9 cellular contexts compared by ENCODE assay signal in the genomic region with DNA sequence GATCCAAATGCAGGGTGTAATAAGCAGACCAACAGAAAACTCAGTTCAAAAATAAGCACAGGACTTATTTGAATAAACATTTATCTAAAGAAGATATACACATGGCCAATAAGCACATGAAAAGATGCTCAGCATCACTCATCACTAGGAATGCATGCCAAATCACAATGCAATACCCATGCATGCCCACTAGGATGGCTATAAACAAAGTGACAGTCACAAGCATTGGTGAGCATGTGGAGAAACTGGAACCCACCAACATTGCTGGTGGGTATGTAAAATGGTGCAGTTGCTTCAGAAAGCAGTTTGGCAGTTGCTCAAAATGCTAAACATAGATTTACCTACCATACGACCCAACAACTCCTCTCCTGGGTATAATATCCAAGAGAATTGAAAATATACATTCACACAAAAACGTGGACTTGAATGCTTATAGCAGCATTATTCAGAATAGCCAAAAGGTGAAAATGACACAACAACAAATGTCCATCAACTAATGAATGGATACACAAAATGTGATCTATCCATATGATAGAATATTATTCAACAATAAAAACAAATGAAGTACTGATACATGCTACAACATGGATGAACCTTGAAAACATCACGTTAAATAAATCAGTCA. TPM values are rescaled to one million over a fixed set of nuclear protein-coding genes. Genes with fewer than 3 reads are reported as not detected.
A peak's percentile ranks its signal among the peaks of the same experiment; 100 is the strongest.
DNase-seq lines count a peak whose midpoint lies in the region; ATAC-seq, FAIRE-seq and TF ChIP-seq lines count a peak whose summit lies in the region.
"Had no signal": no experiment of that assay in that cellular context is flagged by ENCODE, and none has a peak within 500 bp of the region (broad histone marks: within the 10 kb centered on the region; RNA-seq: fewer than 3 reads in every experiment).

No MANE protein-coding gene starts in this region.

- H3K36me3 Mint-ChIP-seq in astrocyte (ENCODE audit: low read depth, unreplicated experiment): no peaks in the 10 kb centered on the region

- H3K79me2 ChIP-seq in astrocyte (ENCODE audit: insufficient read depth, low read length): peaks cover 80% of the 10 kb centered on the region

- intact Hi-C loops in vagina (cut with DNase I): no loop called here

- H3K4me1 ChIP-seq in astrocyte (ENCODE audit: insufficient read depth, low read length) (no peaks in the 10 kb centered on the region), vagina (peaks cover under 1% of the 10 kb centered on the region)

- H3K9me3 Mint-ChIP-seq in astrocyte (ENCODE audit: unreplicated experiment): no peaks in the 10 kb centered on the region

- H3K4me1 Mint-ChIP-seq in astrocyte (ENCODE audit: low read depth, unreplicated experiment): peaks cover 6% of the 10 kb centered on the region

- no peak overlapping the region for H3K9ac ChIP-seq in astrocyte (ENCODE audit: low read length)

- no peaks in the 10 kb centered on the region for H3K36me3 ChIP-seq in astrocyte (ENCODE audit: insufficient read depth, low read length)
- H3K36me3 ChIP-seq in vagina: no peaks in the 10 kb centered on the region

- no peak overlapping the region for H2AFZ ChIP-seq in astrocyte (ENCODE audit: low read depth, low read length)

- no peaks in the 10 kb centered on the region for H3K27me3 ChIP-seq in astrocyte (ENCODE audit: insufficient read depth, low read length)
- H3K27me3 ChIP-seq in vagina: no peaks in the 10 kb centered on the region

- peaks cover 87% of the 10 kb centered on the region for H4K20me1 ChIP-seq in astrocyte (ENCODE audit: insufficient read depth, low read length)

- TF ChIP-seq CTCF in HFF-Myc (IDR thresholded peaks at IDR 0.05; ENCODE audit: low read depth, low read length, missing control alignments): peak; percentile 37
- peak; percentile 45 for TF ChIP-seq CTCF in astrocyte (IDR thresholded peaks at IDR 0.05; ENCODE audit: insufficient read depth, low read depth, low read length)
- no peak for TF ChIP-seq CTCF in vagina (IDR thresholded peaks at IDR 0.05)

- H3K4me3 ChIP-seq in HFF-Myc (replicated peaks; ENCODE audit: low read depth, low read length) (no peak overlapping the region), astrocyte (ENCODE audit: insufficient read depth, low read depth, low read length) (no peak overlapping the region), vagina (no peak overlapping the region)

- DNase-seq in CD1c-positive myeloid dendritic cell (ENCODE audit: extremely low spot score) (peak; percentile 15), HFF-Myc (ENCODE audit: extremely low read depth, low read depth) (peak; percentile 36), astrocyte (ENCODE audit: low read depth) (no peak), myocyte (ENCODE audit: low read depth) (peak; percentile 30), vagina (ENCODE audit: extremely low spot score in 2 of 2) (no peak)

- H3K27me3 Mint-ChIP-seq in astrocyte (ENCODE audit: low read depth, unreplicated experiment): no peaks in the 10 kb centered on the region

- no peak overlapping the region for H3K27ac Mint-ChIP-seq in astrocyte (ENCODE audit: unreplicated experiment)

- no peak overlapping the region for H3K4me2 ChIP-seq in astrocyte (ENCODE audit: low read length)

- H3K27ac ChIP-seq in astrocyte (ENCODE audit: low read depth, low read length) (no peak overlapping the region), vagina (no peak overlapping the region)

- TF ChIP-seq POLR2A in vagina (IDR thresholded peaks at IDR 0.05): no peak

- no peak for ATAC-seq in HG02885 (IDR thresholded peaks at IDR 0.05; ENCODE audit: poor library complexity, unreplicated experiment)
- no peak for ATAC-seq in GM18868 (IDR thresholded peaks at IDR 0.05; ENCODE audit: unreplicated experiment)
- no peak for ATAC-seq in GM21723 (IDR thresholded peaks at IDR 0.05; ENCODE audit: unreplicated experiment)

- H3K9me3 ChIP-seq in astrocyte (ENCODE audit: insufficient read depth, low read depth, low read length): no peaks in the 10 kb centered on the region
- no peaks in the 10 kb centered on the region for H3K9me3 ChIP-seq in vagina

- no peak overlapping the region for H3K4me3 Mint-ChIP-seq in astrocyte (ENCODE audit: unreplicated experiment)

- no peak for FAIRE-seq in astrocyte (lab: Jason Lieb, UNC)

RNA-seq across cellular contexts. Expression of a gene that starts 20.1 kb away (rescaled TPM):
- total RNA-seq in astrocyte (25.8 and 26.0 TPM in 2 replicates), myocyte (12.7 and 21.1 TPM in 2 replicates), vagina (29.7 TPM)
- 16.9 TPM for polyA plus RNA-seq in myocyte (2012)

RNA-seq across cellular contexts. Expression of a gene that starts 34.6 kb away (rescaled TPM):
- total RNA-seq in astrocyte (0.19 TPM in 1 of 2 replicates, not detected in the other), myocyte (not detected in 2 replicates), vagina (not detected)
- 0.08 TPM for polyA plus RNA-seq in myocyte (2012)
- total RNA-seq: LHCN-M2 had no signal

RNA-seq across cellular contexts. Expression of a gene that starts 48.4 kb away (rescaled TPM):
- 34.8 TPM in 2 replicates for total RNA-seq in astrocyte
- total RNA-seq in myocyte: 9.0 and 11.1 TPM in 2 replicates
- polyA plus RNA-seq in myocyte (2012): 22.2 TPM
- total RNA-seq in vagina: 11.0 TPM

Comparison
In these comparisons a context has a peak if more than half of its experiments do, and no peak if none do; other contexts are left out.
1. DNase-seq: peak in CD1c-positive myeloid dendritic cell (single experiment), HFF-Myc (single experiment) and myocyte (single experiment); none in astrocyte (single experiment) and vagina (0 of 2).
2. CTCF ChIP-seq: peak in HFF-Myc (single experiment) and astrocyte (single experiment); none in vagina (0 of 3).